ENCODE assay signal across 19 cellular contexts in the genomic region with DNA sequence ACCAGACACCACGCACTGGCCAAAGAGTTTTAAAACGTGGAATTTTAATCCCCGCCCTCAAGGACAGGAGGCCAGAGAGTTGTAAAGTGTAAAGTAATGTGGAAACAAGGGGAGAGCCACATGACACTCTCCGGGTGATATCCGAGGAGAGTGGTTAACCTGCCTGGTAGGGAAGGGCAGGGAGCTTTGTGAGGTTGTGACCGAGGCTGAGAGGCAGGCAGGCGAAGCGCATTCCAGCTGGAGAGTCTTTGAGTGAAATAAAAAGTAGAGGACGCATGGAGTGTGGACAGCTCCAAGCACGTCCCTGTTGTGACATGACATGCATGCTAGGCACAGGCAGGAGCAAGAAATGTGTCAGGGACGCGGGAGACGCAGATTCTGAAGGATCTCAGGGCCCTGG.
A peak's percentile ranks its signal among the peaks of the same experiment; 100 is the strongest.
DNase-seq lines count a peak whose midpoint lies in the region; ATAC-seq and TF ChIP-seq lines count a peak whose summit lies in the region.
"Had no signal": no experiment of that assay in that cellular context is flagged by ENCODE, and none has a peak within 500 bp of the region (broad histone marks: within the 10 kb centered on the region; RNA-seq: fewer than 3 reads in every experiment).

No MANE protein-coding gene starts in this region.

- H3K27me3 Mint-ChIP-seq in H9 (ENCODE audit: low read depth) (no peaks in the 10 kb centered on the region), nephron progenitor cell (ENCODE audit: low read depth, poor library complexity) (peaks cover 3% of the 10 kb centered on the region)
- H3K27me3 Mint-ChIP-seq: CD4-positive, alpha-beta memory T cell had no signal

- H3K4me1 ChIP-seq in H9 (ENCODE audit: insufficient read depth, low read length) (peaks cover 4% of the 10 kb centered on the region; the same call in 1 of the 2 replicates), right cardiac atrium (ENCODE audit: control insufficient read depth, insufficient read depth, low read length) (no peaks in the 10 kb centered on the region)
- H3K4me1 ChIP-seq: BLaER1, SJSA1 had no signal

- H3K27me3 ChIP-seq in H9 (ENCODE audit: insufficient read depth, low read length) = no peaks in the 10 kb centered on the region
- H3K27me3 ChIP-seq in right cardiac atrium (ENCODE audit: control insufficient read depth, insufficient read depth) = no peaks in the 10 kb centered on the region
- H3K27me3 ChIP-seq: BLaER1, SJSA1 had no signal

- H3K79me1 ChIP-seq in H9 (ENCODE audit: insufficient read depth, low read depth, low read length, poor library complexity, severe bottlenecking) = no peaks in the 10 kb centered on the region

- H3K36me3 Mint-ChIP-seq in H9 (ENCODE audit: insufficient read depth in 1 of 3, low read depth in 3 of 3) (no peaks in the 10 kb centered on the region), nephron progenitor cell (ENCODE audit: low read depth) (no peaks in the 10 kb centered on the region)
- H3K36me3 Mint-ChIP-seq: CD4-positive, alpha-beta memory T cell had no signal

- H4K8ac ChIP-seq in H9 (replicated peaks; ENCODE audit: insufficient read length, low read depth, low read length) = no peak overlapping the region

- H3K4ac ChIP-seq in H9 (ENCODE audit: low read depth, low read length) = no peak overlapping the region

- H3K23me2 ChIP-seq in H9 (ENCODE audit: insufficient read length, low read depth, low read length, poor library complexity, severe bottlenecking) = no peaks in the 10 kb centered on the region

- H3K9me3 Mint-ChIP-seq in H9 = no peaks in the 10 kb centered on the region; a peak in 1 of 5 replicates
- H3K9me3 Mint-ChIP-seq in nephron progenitor cell = no peaks in the 10 kb centered on the region
- H3K9me3 Mint-ChIP-seq: CD4-positive, alpha-beta memory T cell had no signal

- no peak overlapping the region for H2AK5ac ChIP-seq in H9 (ENCODE audit: insufficient read length, low read length)

- no peak overlapping the region for H2BK20ac ChIP-seq in H9 (ENCODE audit: low read depth, low read length, poor library complexity, severe bottlenecking)

- H3K18ac ChIP-seq in H9 (ENCODE audit: insufficient read length, low read depth, low read length) = no peak overlapping the region

- H3K4me1 Mint-ChIP-seq in H9 (peaks cover 7 to 17% of the 10 kb centered on the region in 2 experiments), nephron progenitor cell (peaks cover 24% of the 10 kb centered on the region)

- DNase-seq in ELF-1 (ENCODE audit: low read depth, low spot score) (peak; percentile 46), H9 (peak; percentile 34), right cardiac atrium (peak in 1 of 3 donors; percentile 37), nephron progenitor cell (peak; percentile 26), HEK293T (ENCODE audit: extremely low spot score) (no peak), islet precursor cell (no peak)
- DNase-seq: Calu3; CD4-positive, alpha-beta memory T cell; GM23248; NCI-H1417; NCI-H187 treated with DMSO at 0.1 percent for 48 hours; NCI-H345; NCI-H524 treated with DMSO at 0.1 percent for 48 hours had no signal

- no peak overlapping the region for H2BK120ac ChIP-seq in H9 (ENCODE audit: low read depth, low read length, poor library complexity, severe bottlenecking)

- POLR2A ChIA-PET in HEK293T (lab: Yijun Ruan, JAX) = no interaction called here

- no peak overlapping the region for H2AFZ ChIP-seq in H9 (ENCODE audit: low read length)
- H2AFZ ChIP-seq: GM23248 had no signal

- H2BK15ac ChIP-seq in H9 (ENCODE audit: low read depth, low read length) = no peak overlapping the region

- H4K20me1 ChIP-seq in H9 (ENCODE audit: control insufficient read depth, insufficient read depth, insufficient read length) = no peaks in the 10 kb centered on the region
- H4K20me1 ChIP-seq: BLaER1 had no signal

- H2BK12ac ChIP-seq in H9 (ENCODE audit: insufficient read length, low read depth, low read length) = no peak overlapping the region

- H3K27ac ChIP-seq in H9 (ENCODE audit: insufficient read length, low read depth, low read length) (no peak overlapping the region), right cardiac atrium (ENCODE audit: low read length) (no peak overlapping the region)
- H3K27ac ChIP-seq: BLaER1, GM23248, SJSA1 had no signal

- WGBS in H9 (ENCODE audit: extremely low coverage, insufficient read length, low lambda C conversion rate) = no CpG with 5 or more reads among the region's 13 CpGs
- WGBS in right cardiac atrium = 40% methylated on average over 13 of the region's 13 CpGs

- no peaks in the 10 kb centered on the region for H3K9me3 ChIP-seq in H9 (ENCODE audit: control insufficient read depth, low read depth, low read length)
- no peaks in the 10 kb centered on the region for H3K9me3 ChIP-seq in right cardiac atrium (ENCODE audit: control insufficient read depth, low read length)
- H3K9me3 ChIP-seq: BLaER1, SJSA1 had no signal

- no peak overlapping the region for H4K5ac ChIP-seq in H9 (ENCODE audit: insufficient read length, low read depth, low read length)

- H3K56ac ChIP-seq in H9 (ENCODE audit: insufficient read length, low read depth, low read length) = no peak overlapping the region

- H3T11ph ChIP-seq in H9 (ENCODE audit: low read length) = no peak overlapping the region

- TF ChIP-seq CTCF in H9 (conservative IDR thresholded peaks at IDR 0.05) (no peak), nephron progenitor cell (IDR thresholded peaks at IDR 0.05) (no peak)

- CTCF ChIA-PET in HEK293T (lab: Yijun Ruan, JAX) = no interaction called here

- H3K9ac ChIP-seq in H9 (ENCODE audit: extremely low read depth, insufficient read length, low read length) = no peak overlapping the region
- H3K9ac ChIP-seq: BLaER1, GM23248 had no signal

- H2BK5ac ChIP-seq in H9 (ENCODE audit: insufficient read length, low read length) = no peak overlapping the region

- intact Hi-C loops in right cardiac atrium (cut with DNase I) = no loop called here

- H3K27ac Mint-ChIP-seq in H9 (peak overlapping the region in 1 of 3 experiments; percentile 27; a peak in 2 of 7 replicates), nephron progenitor cell (peak overlapping the region; percentile 87)
- H3K27ac Mint-ChIP-seq: CD4-positive, alpha-beta memory T cell had no signal

- no peak overlapping the region for H3K4me2 ChIP-seq in H9 (ENCODE audit: insufficient read depth, insufficient read length, low read length)
- H3K4me2 ChIP-seq: BLaER1 had no signal

- H3K14ac ChIP-seq in H9 (ENCODE audit: insufficient read depth, low read length) = no peak overlapping the region; the same call in 1 of the 2 replicates

- no peak overlapping the region for H4K91ac ChIP-seq in H9 (ENCODE audit: insufficient read length, low read depth, low read length)

- H3K4me3 ChIP-seq in right cardiac atrium (ENCODE audit: low read length) = no peak overlapping the region
- H3K4me3 ChIP-seq: BLaER1, GM12878, GM23248, K562, SJSA1 had no signal

- H3K4me3 Mint-ChIP-seq in H9 (no peak overlapping the region), nephron progenitor cell (no peak overlapping the region)
- H3K4me3 Mint-ChIP-seq: CD4-positive, alpha-beta memory T cell had no signal

- H3K79me2 ChIP-seq in H9 (ENCODE audit: insufficient read depth, low read length) = no peaks in the 10 kb centered on the region

- H3K23ac ChIP-seq in H9 (ENCODE audit: insufficient read length, low read depth, low read length) = no peak overlapping the region

- peak; percentile 32 to 54 for ATAC-seq in right cardiac atrium
- no peak for ATAC-seq in GM18519 (IDR thresholded peaks at IDR 0.05; ENCODE audit: low FRiP score, unreplicated experiment)
- ATAC-seq in HG03469 (IDR thresholded peaks at IDR 0.05; ENCODE audit: unreplicated experiment) = no peak
- ATAC-seq: GM12878, K562 had no signal

TF ChIP-seq in HEK293T, 16 proteins besides CTCF, POLR2A, EP300 and RAD21:
- TF ChIP-seq NFRKB (IDR thresholded peaks at IDR 0.05) (no peak), FOXK2 (IDR thresholded peaks at IDR 0.05) (no peak), FOXM1 (IDR thresholded peaks at IDR 0.05; ENCODE audit: borderline replicate concordance) (no peak), SP1 (IDR thresholded peaks at IDR 0.05) (no peak), ZNF384 (IDR thresholded peaks at IDR 0.05) (no peak), L3MBTL2 (conservative IDR thresholded peaks at IDR 0.05) (no peak)

Comparison
In these comparisons a context has a peak if more than half of its experiments do, and no peak if none do; other contexts are left out.
1. DNase-seq: peak in ELF-1 (single experiment), H9 (single experiment) and nephron progenitor cell (single experiment); none in HEK293T (single experiment) and islet precursor cell (single experiment).
2. ATAC-seq: peak in right cardiac atrium (2 of 2); none in GM18519 (single experiment) and HG03469 (single experiment).